ENCODE assay signal across 8 cellular contexts in genomic region chr9:128657344-128657704, GRCh38. TPM values are rescaled to one million over a fixed set of nuclear protein-coding genes. Genes with fewer than 3 reads are reported as not detected.
DNase-seq lines count a peak whose midpoint lies in the region; ATAC-seq and TF ChIP-seq lines count a peak whose summit lies in the region.

No MANE protein-coding gene starts in this region.

- ATAC-seq in GM23338 (no peak), gastrocnemius medialis (no peak), GM18517 (IDR thresholded peaks at IDR 0.05; ENCODE audit: unreplicated experiment) (no peak)

- TF ChIP-seq POLR2A in esophagus squamous epithelium (IDR thresholded peaks at IDR 0.05), result no peak
- no peak for TF ChIP-seq POLR2A in gastrocnemius medialis (IDR thresholded peaks at IDR 0.05)

- H3K79me2 ChIP-seq in GM23338 (replicated peaks; ENCODE audit: insufficient read depth), result no peaks in the 10 kb centered on the region; the same call in 1 of the 2 replicates

- H3K27me3 Mint-ChIP-seq in GM23338 (ENCODE audit: insufficient read depth, low read depth, poor library complexity), result peaks cover 8% of the 10 kb centered on the region

- DNase-seq in GM23338 (ENCODE audit: low spot score) (no peak), SK-N-MC (ENCODE audit: low read depth, low spot score) (no peak), esophagus squamous epithelium (lab: John Stamatoyannopoulos, UW) (no peak), gastrocnemius medialis (no peak), NCI-H526 (lab: John Stamatoyannopoulos, UW) (no peak), cerebellar cortex (ENCODE audit: low spot score) (no peak), GOT3 (lab: John Stamatoyannopoulos, UW) (no peak)

- H3K36me3 Mint-ChIP-seq in GM23338 (ENCODE audit: low read depth), result no peaks in the 10 kb centered on the region

- H3K9me2 ChIP-seq in GM23338 (ENCODE audit: insufficient read depth), result no peaks in the 10 kb centered on the region

- H3K4me1 ChIP-seq in GM23338 (ENCODE audit: insufficient read depth) (no peaks in the 10 kb centered on the region), esophagus squamous epithelium (peaks cover 0 to 16% (median 3%) of the 10 kb centered on the region in 3 donors), gastrocnemius medialis (no peaks in the 10 kb centered on the region)

- peak overlapping the region; percentile 100 for H3K27ac Mint-ChIP-seq in GM23338

- intact Hi-C loops in esophagus squamous epithelium (cut with DNase I), result no loop called here
- intact Hi-C loops in gastrocnemius medialis (cut with DNase I; ENCODE audit: low total_unique reads), result loop anchor here (2.0 kb wide), 2 partner anchors 23 to 49 kb away; no protein-coding TSS in a partner anchor

- WGBS in esophagus squamous epithelium, 2 donors, result 93 to 97% methylated on average over 13 of the region's 13 CpGs

- H3K9me3 ChIP-seq in SK-N-MC (ENCODE audit: low read depth, low read length) (no peaks in the 10 kb centered on the region), esophagus squamous epithelium (no peaks in the 10 kb centered on the region), gastrocnemius medialis (no peaks in the 10 kb centered on the region)

- H3K4me3 Mint-ChIP-seq in GM23338, result peak overlapping the region; percentile 87

- H3K27ac ChIP-seq in GM23338 (ENCODE audit: low read depth) (peak overlapping the region; percentile 99), SK-N-MC (peak overlapping the region; percentile 99), esophagus squamous epithelium (peak overlapping the region; percentile 96 to 99 (median 98)), gastrocnemius medialis (peak overlapping the region; percentile 92 to 100 (median 94))

- H3K36me3 ChIP-seq in GM23338 (ENCODE audit: insufficient read depth), result no peaks in the 10 kb centered on the region
- peaks cover 3% of the 10 kb centered on the region; the same call in 1 of the 2 replicates for H3K36me3 ChIP-seq in SK-N-MC (ENCODE audit: insufficient read depth, low read length)
- H3K36me3 ChIP-seq in esophagus squamous epithelium, result no peaks in the 10 kb centered on the region
- H3K36me3 ChIP-seq in gastrocnemius medialis, result no peaks in the 10 kb centered on the region

- peak overlapping the region; percentile 55 for H3K4me3 ChIP-seq in GM23338
- H3K4me3 ChIP-seq in SK-N-MC, result peak overlapping the region; percentile 86
- peak overlapping the region in 3 of 4 donors; percentile 65 to 95 (median 78) for H3K4me3 ChIP-seq in esophagus squamous epithelium
- H3K4me3 ChIP-seq in gastrocnemius medialis, result peak overlapping the region; percentile 48 to 83 (median 71)

- H3K4me2 ChIP-seq in GM23338, result peak overlapping the region; percentile 72

- H3F3A ChIP-seq in GM23338 (replicated peaks; ENCODE audit: low read depth), result peaks cover 11% of the 10 kb centered on the region

- H3K27me3 ChIP-seq in GM23338 (ENCODE audit: insufficient read depth) (no peaks in the 10 kb centered on the region), esophagus squamous epithelium (no peaks in the 10 kb centered on the region), gastrocnemius medialis (no peaks in the 10 kb centered on the region)

- in situ Hi-C loops in gastrocnemius medialis (cut with MboI; ENCODE audit: low sequenced_read_pairs in 4 of 4), result no loop called here

- TF ChIP-seq CTCF in GM23338 (conservative IDR thresholded peaks at IDR 0.05; ENCODE audit: low read depth in 2 of 2) (no peak), esophagus squamous epithelium (IDR thresholded peaks at IDR 0.05) (no peak), gastrocnemius medialis (IDR thresholded peaks at IDR 0.05 in 4 of 5, conservative IDR thresholded peaks at IDR 0.05 in 1 of 5) (no peak)

- peaks cover 4% of the 10 kb centered on the region; the same call in 1 of the 3 replicates for H3K4me1 Mint-ChIP-seq in GM23338

- H3K9ac ChIP-seq in SK-N-MC (ENCODE audit: insufficient read length), result peak overlapping the region; percentile 99

- H2AFZ ChIP-seq in GM23338, result peak overlapping the region; percentile 74; the same call in 1 of the 2 replicates

- no peaks in the 10 kb centered on the region for H4K20me1 ChIP-seq in GM23338 (replicated peaks; ENCODE audit: insufficient read depth)

- H3K9me3 Mint-ChIP-seq in GM23338, result no peaks in the 10 kb centered on the region

TF ChIP-seq in GM23338, 12 proteins besides CTCF, POLR2A, EP300 and RAD21 (continues in another document):
- TF ChIP-seq ZNF462 (CRISPR knock-in tag; IDR thresholded peaks at IDR 0.05), result no peak

RNA-seq across cellular contexts. Expression of gene DYNC2I2, which starts 0.7 kb away (rescaled TPM):
- total RNA-seq in GM23338 (2014; rRNA removed; shearing (Covaris generic)), result 68.4 and 78.3 TPM in 2 replicates
- polyA plus RNA-seq in GM23338 (2016; fragmentation: Nextera tagmentation; extraction: Ambion mirVana), result 48.7 and 51.5 TPM in 2 replicates
- total RNA-seq in esophagus squamous epithelium (10 to 100 TPM; 39.7 to 65.9 (median 54.4) TPM), gastrocnemius medialis (10 to 100 TPM; 11.4 to 29.1 (median 21.1) TPM)

RNA-seq across cellular contexts. Expression of gene SET, which starts 31.7 kb away (rescaled TPM):
- 949 and 964 TPM in 2 replicates for total RNA-seq in GM23338 (2014; rRNA removed; shearing (Covaris generic))
- 1,113 and 1,261 TPM in 2 replicates for polyA plus RNA-seq in GM23338 (2016; fragmentation: Nextera tagmentation; extraction: Ambion mirVana)
- 100 to 1,000 TPM in 3 of 4 donors, 10 to 100 TPM in 1; 83.5 to 253 (median 215) TPM for total RNA-seq in esophagus squamous epithelium
- total RNA-seq in gastrocnemius medialis, result 100 to 1,000 TPM; 102 to 191 (median 170) TPM

RNA-seq across cellular contexts. Expression of gene PKN3, which starts 45.0 kb away (rescaled TPM):
- total RNA-seq in GM23338 (2014; rRNA removed; shearing (Covaris generic)), result 16.3 and 17.7 TPM in 2 replicates
- 6.2 and 6.7 TPM in 2 replicates for polyA plus RNA-seq in GM23338 (2016; fragmentation: Nextera tagmentation; extraction: Ambion mirVana)
- total RNA-seq in esophagus squamous epithelium (1 to 10 TPM; 2.3 to 6.2 (median 3.2) TPM), gastrocnemius medialis (1 to 10 TPM; 1.4 to 5.2 (median 3.3) TPM)
